16 cellular contexts compared by ENCODE assay signal in the genomic region with DNA sequence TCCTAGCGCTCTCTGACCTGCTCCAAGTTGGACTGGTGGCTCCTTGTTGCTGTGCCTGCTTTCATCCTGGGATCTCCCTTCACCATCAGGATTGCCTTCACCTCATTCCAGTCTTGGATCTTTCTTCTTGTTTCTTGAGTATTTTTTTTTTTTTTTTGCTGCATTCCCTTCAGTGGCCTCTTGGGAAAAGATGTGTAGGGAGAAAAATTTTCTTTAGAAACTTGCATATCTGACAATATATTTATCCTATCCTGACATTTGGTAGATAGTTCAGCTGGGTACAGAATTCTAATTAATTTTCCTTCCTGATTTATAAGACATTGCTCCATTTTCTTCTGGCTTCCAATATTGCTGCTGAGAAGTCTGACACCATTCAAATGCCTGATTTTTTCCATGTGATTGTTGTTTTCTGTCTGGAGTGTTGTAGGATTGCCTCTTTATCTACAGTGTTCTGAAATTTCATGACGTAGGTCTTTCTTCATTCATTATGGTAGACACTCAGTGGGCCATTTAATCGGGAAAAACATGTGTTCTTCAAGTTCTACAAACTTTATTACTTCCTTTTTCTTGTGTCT. TPM values are rescaled to one million over a fixed set of nuclear protein-coding genes. Genes with fewer than 3 reads are reported as not detected.
A peak's percentile ranks its signal among the peaks of the same experiment; 100 is the strongest.
DNase-seq lines count a peak whose midpoint lies in the region; ATAC-seq and TF ChIP-seq lines count a peak whose summit lies in the region.
"Had no signal": no experiment of that assay in that cellular context is flagged by ENCODE, and none has a peak within 500 bp of the region (broad histone marks: within the 10 kb centered on the region; RNA-seq: fewer than 3 reads in every experiment).

No MANE protein-coding gene starts in this region.

- H3K27ac Mint-ChIP-seq in Calu3 (ENCODE audit: unreplicated experiment) = peak overlapping the region; percentile 40
- H3K27ac Mint-ChIP-seq in endodermal cell = no peak overlapping the region
- H3K27ac Mint-ChIP-seq in mesothelial cell of epicardium = no peak overlapping the region
- H3K27ac Mint-ChIP-seq in activated naive CD4-positive, alpha-beta T cell treated with anti-CD3 and anti-CD28 coated beads for 36 hours = no peak overlapping the region
- H3K27ac Mint-ChIP-seq: CD8-positive, alpha-beta memory T cell had no signal

- DNase-seq in Calu3 = no peak
- DNase-seq in endodermal cell = no peak
- DNase-seq in mesothelial cell of epicardium (ENCODE audit: low spot score in 2 of 2, unreplicated experiment in 2 of 2) = no peak
- no peak for DNase-seq in activated naive CD4-positive, alpha-beta T cell treated with anti-CD3 and anti-CD28 coated beads for 36 hours
- no peak for DNase-seq in NCI-H1092 (lab: John Stamatoyannopoulos, UW)
- no peak for DNase-seq in OCI-M1 (lab: John Stamatoyannopoulos, UW)
- DNase-seq: ACHN; CD8-positive, alpha-beta memory T cell; GM23248; KBM-7; NCI-H1105; NCI-H1694 treated with DMSO at 0.1 percent for 48 hours; NCI-H345; SHP77 had no signal

- H3K4me2 ChIP-seq in Loucy (ENCODE audit: low read depth, low read length, poor library complexity, severe bottlenecking) = no peak overlapping the region

- H3K4me1 ChIP-seq in Loucy (ENCODE audit: insufficient read depth, low read length, poor library complexity, severe bottlenecking) (peaks cover 4% of the 10 kb centered on the region), endodermal cell (ENCODE audit: control insufficient read depth, insufficient read depth, low read length) (no peaks in the 10 kb centered on the region)

- H3K36me3 ChIP-seq in Loucy (ENCODE audit: insufficient read depth, low read length) (no peaks in the 10 kb centered on the region), endodermal cell (ENCODE audit: control insufficient read depth, insufficient read depth, low read length) (no peaks in the 10 kb centered on the region)

- no peak overlapping the region for H2AFZ ChIP-seq in Loucy (ENCODE audit: low read length)
- H2AFZ ChIP-seq: GM23248 had no signal

- H3F3A ChIP-seq in Loucy (ENCODE audit: low read depth) = no peaks in the 10 kb centered on the region

- CTCF ChIA-PET in Calu3 (lab: Charles Lee) = no interaction called here
- CTCF ChIA-PET in activated naive CD4-positive, alpha-beta T cell treated with anti-CD3 and anti-CD28 coated beads for 36 hours (lab: Charles Lee) = no interaction called here

- intact Hi-C loops in Calu3 (cut with micrococcal nuclease; ENCODE audit: unreplicated experiment) = no loop called here
- intact Hi-C loops in activated naive CD4-positive, alpha-beta T cell treated with anti-CD3 and anti-CD28 coated beads for 36 hours (cut with micrococcal nuclease) = no loop called here

- H3K27me3 ChIP-seq in Loucy (ENCODE audit: insufficient read depth, low read length, poor library complexity, severe bottlenecking) (no peaks in the 10 kb centered on the region), endodermal cell (ENCODE audit: control insufficient read depth, insufficient read depth, low read length, poor library complexity, severe bottlenecking) (no peaks in the 10 kb centered on the region)

- ATAC-seq in GM21367 (IDR thresholded peaks at IDR 0.05; ENCODE audit: unreplicated experiment) = no peak

- no peak for TF ChIP-seq CTCF in Calu3 (IDR thresholded peaks at IDR 0.05; ENCODE audit: unreplicated experiment)
- peak; percentile 37 for TF ChIP-seq CTCF in Loucy (conservative IDR thresholded peaks at IDR 0.05; ENCODE audit: low read length)
- peak; percentile 51 for TF ChIP-seq CTCF in endodermal cell (conservative IDR thresholded peaks at IDR 0.05)
- peak; percentile 64 for TF ChIP-seq CTCF in mesothelial cell of epicardium (IDR thresholded peaks at IDR 0.05; ENCODE audit: unreplicated experiment)

- H3K4me3 Mint-ChIP-seq in Calu3 (ENCODE audit: low read depth, unreplicated experiment) (no peak overlapping the region), endodermal cell (no peak overlapping the region), mesothelial cell of epicardium (no peak overlapping the region)
- no peak overlapping the region for H3K4me3 Mint-ChIP-seq in activated naive CD4-positive, alpha-beta T cell treated with anti-CD3 and anti-CD28 coated beads for 36 hours
- H3K4me3 Mint-ChIP-seq: CD8-positive, alpha-beta memory T cell had no signal

- no peak overlapping the region for H3K27ac ChIP-seq in endodermal cell (ENCODE audit: low read depth, low read length)
- H3K27ac ChIP-seq: GM23248 had no signal

- no peaks in the 10 kb centered on the region for H3K9me2 ChIP-seq in Loucy (replicated peaks; ENCODE audit: low read depth, low read length)

- H3K36me3 Mint-ChIP-seq in Calu3 (ENCODE audit: insufficient read depth, unreplicated experiment) (peaks cover 32% of the 10 kb centered on the region), endodermal cell (ENCODE audit: low read depth) (no peaks in the 10 kb centered on the region), mesothelial cell of epicardium (peaks cover 3% of the 10 kb centered on the region)
- H3K36me3 Mint-ChIP-seq in activated naive CD4-positive, alpha-beta T cell treated with anti-CD3 and anti-CD28 coated beads for 36 hours (ENCODE audit: low read depth) = no peaks in the 10 kb centered on the region

- no peak overlapping the region for H3K9ac ChIP-seq in Loucy (ENCODE audit: low read depth, low read length, poor library complexity, severe bottlenecking)
- H3K9ac ChIP-seq in endodermal cell (ENCODE audit: extremely low read depth, low read length, poor library complexity, severe bottlenecking) = no peak overlapping the region
- H3K9ac ChIP-seq: GM23248 had no signal

- H3K9me3 ChIP-seq in Loucy (ENCODE audit: insufficient read depth, low read depth, low read length) (no peaks in the 10 kb centered on the region; the same call in 1 of the 2 replicates), endodermal cell (ENCODE audit: control insufficient read depth, low read length) (peaks cover 5% of the 10 kb centered on the region)

- no TSS peak for BruUV-seq in Calu3 (replicated peaks; lab: Mats Ljungman, UMichigan)

- H3K4me1 Mint-ChIP-seq in Calu3 (ENCODE audit: low read depth, unreplicated experiment) (peaks cover 77% of the 10 kb centered on the region), endodermal cell (no peaks in the 10 kb centered on the region), mesothelial cell of epicardium (peaks cover 15% of the 10 kb centered on the region)
- peaks cover 28% of the 10 kb centered on the region for H3K4me1 Mint-ChIP-seq in activated naive CD4-positive, alpha-beta T cell treated with anti-CD3 and anti-CD28 coated beads for 36 hours (ENCODE audit: low read depth)

- H3K4me3 ChIP-seq in Loucy (ENCODE audit: low read length, poor library complexity, severe bottlenecking) (no peak overlapping the region), endodermal cell (ENCODE audit: low read length) (no peak overlapping the region)
- H3K4me3 ChIP-seq: GM23248 had no signal

- H3K79me2 ChIP-seq in Loucy (ENCODE audit: insufficient read depth, low read length) = no peaks in the 10 kb centered on the region

- 90% methylated on average over 2 to 3 of the region's 3 CpGs for WGBS in endodermal cell (ENCODE audit: insufficient coverage in 1 of 2, insufficient read length in 1 of 2), 2 experiments

- peaks cover 14% of the 10 kb centered on the region for H3K9me3 Mint-ChIP-seq in Calu3 (ENCODE audit: low read depth, unreplicated experiment)
- H3K9me3 Mint-ChIP-seq in endodermal cell = no peaks in the 10 kb centered on the region
- H3K9me3 Mint-ChIP-seq in mesothelial cell of epicardium = peaks cover 13% of the 10 kb centered on the region
- H3K9me3 Mint-ChIP-seq in activated naive CD4-positive, alpha-beta T cell treated with anti-CD3 and anti-CD28 coated beads for 36 hours = peaks cover 16% of the 10 kb centered on the region

- H4K20me1 ChIP-seq in Loucy (ENCODE audit: insufficient read depth, low read length, poor library complexity, severe bottlenecking) = no peaks in the 10 kb centered on the region

- H3K27me3 Mint-ChIP-seq in Calu3 (ENCODE audit: unreplicated experiment) = no peaks in the 10 kb centered on the region
- no peaks in the 10 kb centered on the region for H3K27me3 Mint-ChIP-seq in endodermal cell (ENCODE audit: insufficient read depth)
- no peaks in the 10 kb centered on the region for H3K27me3 Mint-ChIP-seq in mesothelial cell of epicardium (ENCODE audit: low read depth)
- no peaks in the 10 kb centered on the region for H3K27me3 Mint-ChIP-seq in activated naive CD4-positive, alpha-beta T cell treated with anti-CD3 and anti-CD28 coated beads for 36 hours (ENCODE audit: low read depth)

RNA-seq across cellular contexts. Expression of a gene that starts 23.0 kb away (rescaled TPM):
- total RNA-seq in Calu3 (2022) (6.4 and 14.4 TPM in 2 replicates), endodermal cell (1 to 10 TPM in 1 of 2 donors, under 1 TPM in 1; 0.73 to 1.0 TPM), mesothelial cell of epicardium (3.9 to 4.8 TPM (median 4.4 TPM) in 3 replicates)
- polyA plus RNA-seq in endodermal cell (2013, experiment 1 of 2) = 0.21 TPM
- polyA plus RNA-seq in endodermal cell (2013, experiment 2 of 2) = 0.25 TPM
- under 1 TPM; 0.17 to 0.29 TPM for total RNA-seq in activated naive CD4-positive, alpha-beta T cell treated with anti-CD3 and anti-CD28 coated beads for 36 hours
- polyA plus RNA-seq: CD8-positive, alpha-beta memory T cell; GM23248 had no signal

RNA-seq across cellular contexts. Expression of a gene that starts 29.3 kb away (rescaled TPM):
- total RNA-seq in Calu3 (2022) (4.1 and 15.5 TPM in 2 replicates), endodermal cell (not detected), mesothelial cell of epicardium (1.3 to 1.7 TPM (median 1.4 TPM) in 3 replicates)
- polyA plus RNA-seq in endodermal cell (2013, experiment 1 of 2) = not detected
- not detected for polyA plus RNA-seq in endodermal cell (2013, experiment 2 of 2)
- total RNA-seq in activated naive CD4-positive, alpha-beta T cell treated with anti-CD3 and anti-CD28 coated beads for 36 hours = not detected
- total RNA-seq: CD8-positive, alpha-beta memory T cell had no signal
- polyA plus RNA-seq: CD8-positive, alpha-beta memory T cell had no signal

RNA-seq across cellular contexts. Expression of a gene that starts 42.9 kb away (rescaled TPM):
- total RNA-seq in Calu3 (2022) (27.4 and 42.5 TPM in 2 replicates), endodermal cell (10 to 100 TPM; 20.1 to 30.3 TPM), mesothelial cell of epicardium (8.4 to 8.9 TPM (median 8.6 TPM) in 3 replicates)
- 29.4 TPM for polyA plus RNA-seq in endodermal cell (2013, experiment 1 of 2)
- polyA plus RNA-seq in endodermal cell (2013, experiment 2 of 2) = 34.1 TPM
- 10 to 100 TPM; 49.2 to 50.8 TPM for total RNA-seq in activated naive CD4-positive, alpha-beta T cell treated with anti-CD3 and anti-CD28 coated beads for 36 hours
- polyA plus RNA-seq: CD8-positive, alpha-beta memory T cell had no signal
